ENCODE assay signal across 24 cellular contexts in the genomic region with DNA sequence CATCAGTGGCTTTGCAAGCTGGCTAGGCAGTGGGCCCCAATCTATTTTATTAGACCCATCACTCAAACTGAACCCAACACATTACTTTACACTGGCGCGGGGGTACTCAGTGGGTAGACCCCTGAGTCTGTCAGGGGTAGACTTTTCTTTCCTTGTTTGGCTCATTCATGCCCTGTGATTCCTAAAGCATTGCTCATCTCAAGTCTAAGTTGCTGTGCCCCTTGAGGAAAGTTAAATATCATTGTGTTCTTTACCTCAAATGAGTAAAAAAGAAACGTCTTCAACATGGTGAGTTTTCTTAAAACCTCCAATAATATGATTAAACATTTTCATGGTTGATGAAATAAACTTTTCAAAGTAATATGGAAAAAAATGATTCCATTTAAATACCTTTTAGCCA.
DNase-seq lines count a peak whose midpoint lies in the region; ATAC-seq, FAIRE-seq and TF ChIP-seq lines count a peak whose summit lies in the region.
"Had no signal": no experiment of that assay in that cellular context is flagged by ENCODE, and none has a peak within 500 bp of the region (broad histone marks: within the 10 kb centered on the region; RNA-seq: fewer than 3 reads in every experiment).

No MANE protein-coding gene starts in this region.

- H3K27ac ChIP-seq in keratinocyte (ENCODE audit: control insufficient read depth, insufficient read depth, low read length) = no peak overlapping the region
- no peak overlapping the region for H3K27ac ChIP-seq in effector memory CD4-positive, alpha-beta T cell (ENCODE audit: insufficient read depth, low read length, poor library complexity, severe bottlenecking)
- H3K27ac ChIP-seq: hepatocyte, SJCRH30, VCaP had no signal

- CTCF ChIA-PET in activated B cell treated with CpG ODN at 0.5 μM for 24 hours (lab: Charles Lee) = no interaction called here

- no peaks in the 10 kb centered on the region for H3K36me3 Mint-ChIP-seq in activated naive CD8-positive, alpha-beta T cell treated with anti-CD3 and anti-CD28 coated beads, Interleukin-2, amount 50 U/mL, for 24 hours (ENCODE audit: low read depth)
- no peaks in the 10 kb centered on the region for H3K36me3 Mint-ChIP-seq in activated naive CD8-positive, alpha-beta T cell treated with anti-CD3 and anti-CD28 coated beads for 36 hours
- no peaks in the 10 kb centered on the region for H3K36me3 Mint-ChIP-seq in activated B cell treated with CpG ODN at 0.5 μM for 24 hours (ENCODE audit: low read depth)
- H3K36me3 Mint-ChIP-seq in T-helper 2 cell treated with Interferon-gamma antibody and Interleukin-4, amounts not matched to agents 5 μg/mL and 100 μg/mL, for 36 hours (ENCODE audit: low read depth) = no peaks in the 10 kb centered on the region
- H3K36me3 Mint-ChIP-seq: immature natural killer cell had no signal

- no peaks in the 10 kb centered on the region for H3K9me3 Mint-ChIP-seq in activated naive CD8-positive, alpha-beta T cell treated with anti-CD3 and anti-CD28 coated beads, Interleukin-2, amount 50 U/mL, for 24 hours
- H3K9me3 Mint-ChIP-seq in activated naive CD8-positive, alpha-beta T cell treated with anti-CD3 and anti-CD28 coated beads for 36 hours = no peaks in the 10 kb centered on the region
- no peaks in the 10 kb centered on the region for H3K9me3 Mint-ChIP-seq in activated B cell treated with CpG ODN at 0.5 μM for 24 hours
- H3K9me3 Mint-ChIP-seq in T-helper 2 cell treated with Interferon-gamma antibody and Interleukin-4, amounts not matched to agents 5 μg/mL and 100 μg/mL, for 36 hours = no peaks in the 10 kb centered on the region
- H3K9me3 Mint-ChIP-seq: dendritic cell treated with granulocyte-macrophage colony-stimulating factor and Interleukin-4, amounts not matched to agents 40 ng/mL and 50 ng/mL, for 4 days; immature natural killer cell; stimulated activated naive CD8-positive, alpha-beta T cell treated with anti-CD3 and anti-CD28 coated beads, Interleukin-15, amount 100 ng/mL, for 72 hours had no signal

- H3K9me1 ChIP-seq in keratinocyte (ENCODE audit: control insufficient read depth, extremely low read depth, insufficient read depth, low read length) = no peaks in the 10 kb centered on the region

- TF ChIP-seq CTCF in activated B cell treated with CpG ODN at 0.5 μM for 24 hours (IDR thresholded peaks at IDR 0.05) (no peak), keratinocyte (optimal IDR thresholded peaks at IDR 0.05 in 1 of 3, IDR thresholded peaks at IDR 0.05 in 1 of 3, conservative IDR thresholded peaks at IDR 0.05 in 1 of 3; ENCODE audit: extremely low read depth in 1 of 3, insufficient read depth in 2 of 3, low read length in 3 of 3) (no peak)

- H3K27me3 ChIP-seq in keratinocyte (ENCODE audit: control insufficient read depth, extremely low read depth, insufficient read depth, low read length) = peaks cover 4% of the 10 kb centered on the region
- H3K27me3 ChIP-seq in effector memory CD4-positive, alpha-beta T cell (replicated peaks; ENCODE audit: control insufficient read depth, insufficient read depth, low read length, poor library complexity, severe bottlenecking) = no peaks in the 10 kb centered on the region
- H3K27me3 ChIP-seq: adrenal gland, hepatocyte, SJCRH30, tibial nerve had no signal

- intact Hi-C loops in activated B cell treated with CpG ODN at 0.5 μM for 24 hours (cut with micrococcal nuclease) = loop anchor here (5.0 kb wide), 1 partner anchor 36 kb away; no protein-coding TSS in a partner anchor

- peak; percentile 20 for ATAC-seq in activated naive CD8-positive, alpha-beta T cell treated with anti-CD3 and anti-CD28 coated beads, Interleukin-2, amount 50 U/mL, for 24 hours
- ATAC-seq in activated B cell treated with CpG ODN at 0.5 μM for 24 hours (ENCODE audit: low read depth) = no peak
- no peak for ATAC-seq in esophagus mucosa
- ATAC-seq: T-helper 17 cell had no signal

- H3K4me1 Mint-ChIP-seq in activated naive CD8-positive, alpha-beta T cell treated with anti-CD3 and anti-CD28 coated beads, Interleukin-2, amount 50 U/mL, for 24 hours = peaks cover 21% of the 10 kb centered on the region
- H3K4me1 Mint-ChIP-seq in activated naive CD8-positive, alpha-beta T cell treated with anti-CD3 and anti-CD28 coated beads for 36 hours = peaks cover 19% of the 10 kb centered on the region
- peaks cover 80% of the 10 kb centered on the region for H3K4me1 Mint-ChIP-seq in activated B cell treated with CpG ODN at 0.5 μM for 24 hours
- H3K4me1 Mint-ChIP-seq in T-helper 2 cell treated with Interferon-gamma antibody and Interleukin-4, amounts not matched to agents 5 μg/mL and 100 μg/mL, for 36 hours (ENCODE audit: low read depth) = peaks cover 22% of the 10 kb centered on the region
- H3K4me1 Mint-ChIP-seq: immature natural killer cell had no signal

- H3K4me3 ChIP-seq in keratinocyte (ENCODE audit: control insufficient read depth in 2 of 3, extremely low read depth in 1 of 3, insufficient read depth in 2 of 3, low read depth in 1 of 3, low read length in 3 of 3) = no peak overlapping the region
- H3K4me3 ChIP-seq in effector memory CD4-positive, alpha-beta T cell (ENCODE audit: insufficient read depth, low read depth, low read length, poor library complexity, severe bottlenecking) = no peak overlapping the region
- H3K4me3 ChIP-seq: adrenal gland, hepatocyte, SJCRH30, tibial nerve had no signal

- no peaks in the 10 kb centered on the region for H3K36me3 ChIP-seq in keratinocyte (ENCODE audit: control insufficient read depth in 2 of 2, extremely low read depth in 1 of 2, insufficient read depth in 2 of 2, low read length in 2 of 2)
- H3K36me3 ChIP-seq in effector memory CD4-positive, alpha-beta T cell (ENCODE audit: control insufficient read depth, insufficient read depth, low read length) = no peaks in the 10 kb centered on the region
- H3K36me3 ChIP-seq: adrenal gland, SJCRH30, tibial nerve had no signal

- H3K4me3 Mint-ChIP-seq in activated naive CD8-positive, alpha-beta T cell treated with anti-CD3 and anti-CD28 coated beads, Interleukin-2, amount 50 U/mL, for 24 hours = no peak overlapping the region
- H3K4me3 Mint-ChIP-seq in activated naive CD8-positive, alpha-beta T cell treated with anti-CD3 and anti-CD28 coated beads for 36 hours = no peak overlapping the region
- peak overlapping the region; percentile 25 for H3K4me3 Mint-ChIP-seq in activated B cell treated with CpG ODN at 0.5 μM for 24 hours
- H3K4me3 Mint-ChIP-seq in T-helper 2 cell treated with Interferon-gamma antibody and Interleukin-4, amounts not matched to agents 5 μg/mL and 100 μg/mL, for 36 hours = no peak overlapping the region
- H3K4me3 Mint-ChIP-seq: dendritic cell treated with granulocyte-macrophage colony-stimulating factor and Interleukin-4, amounts not matched to agents 40 ng/mL and 50 ng/mL, for 4 days; immature natural killer cell; stimulated activated naive CD8-positive, alpha-beta T cell treated with anti-CD3 and anti-CD28 coated beads, Interleukin-15, amount 100 ng/mL, for 72 hours; T-helper 17 cell had no signal

- no peak overlapping the region for H3K9ac ChIP-seq in keratinocyte (ENCODE audit: control insufficient read depth, extremely low read depth, insufficient read depth, low read length)

- no peak overlapping the region for H3K27ac Mint-ChIP-seq in activated naive CD8-positive, alpha-beta T cell treated with anti-CD3 and anti-CD28 coated beads, Interleukin-2, amount 50 U/mL, for 24 hours
- no peak overlapping the region for H3K27ac Mint-ChIP-seq in activated naive CD8-positive, alpha-beta T cell treated with anti-CD3 and anti-CD28 coated beads for 36 hours
- H3K27ac Mint-ChIP-seq in activated B cell treated with CpG ODN at 0.5 μM for 24 hours = peak overlapping the region; percentile 46
- H3K27ac Mint-ChIP-seq in T-helper 2 cell treated with Interferon-gamma antibody and Interleukin-4, amounts not matched to agents 5 μg/mL and 100 μg/mL, for 36 hours = no peak overlapping the region
- H3K27ac Mint-ChIP-seq: immature natural killer cell; stimulated activated naive CD8-positive, alpha-beta T cell treated with anti-CD3 and anti-CD28 coated beads, Interleukin-15, amount 100 ng/mL, for 72 hours; T-helper 17 cell had no signal

- FAIRE-seq in keratinocyte (lab: Jason Lieb, UNC) = no peak
- FAIRE-seq: A204.1 had no signal

- H3K9me3 ChIP-seq in keratinocyte (ENCODE audit: control insufficient read depth, low read depth, low read length) = no peaks in the 10 kb centered on the region
- no peaks in the 10 kb centered on the region for H3K9me3 ChIP-seq in effector memory CD4-positive, alpha-beta T cell (ENCODE audit: control insufficient read depth, low read length)
- H3K9me3 ChIP-seq: adrenal gland, SJCRH30, tibial nerve had no signal

- H3K4me2 ChIP-seq in keratinocyte (ENCODE audit: control insufficient read depth, extremely low read depth, insufficient read depth, low read depth, low read length) = peak overlapping the region; percentile 46
- H3K4me2 ChIP-seq: hepatocyte had no signal

- H3K27me3 Mint-ChIP-seq in activated naive CD8-positive, alpha-beta T cell treated with anti-CD3 and anti-CD28 coated beads, Interleukin-2, amount 50 U/mL, for 24 hours = no peaks in the 10 kb centered on the region
- no peaks in the 10 kb centered on the region for H3K27me3 Mint-ChIP-seq in activated naive CD8-positive, alpha-beta T cell treated with anti-CD3 and anti-CD28 coated beads for 36 hours
- H3K27me3 Mint-ChIP-seq in activated B cell treated with CpG ODN at 0.5 μM for 24 hours = no peaks in the 10 kb centered on the region
- no peaks in the 10 kb centered on the region for H3K27me3 Mint-ChIP-seq in T-helper 2 cell treated with Interferon-gamma antibody and Interleukin-4, amounts not matched to agents 5 μg/mL and 100 μg/mL, for 36 hours (ENCODE audit: low read depth)
- H3K27me3 Mint-ChIP-seq: dendritic cell treated with granulocyte-macrophage colony-stimulating factor and Interleukin-4, amounts not matched to agents 40 ng/mL and 50 ng/mL, for 4 days; stimulated activated naive CD8-positive, alpha-beta T cell treated with anti-CD3 and anti-CD28 coated beads, Interleukin-15, amount 100 ng/mL, for 72 hours; T-helper 17 cell had no signal

- POLR2A ChIA-PET in activated B cell treated with CpG ODN at 0.5 μM for 24 hours (lab: Charles Lee) = interaction anchor here (0.5 to 2.5 kb wide), 4 partner anchors 12 to 463 kb away, joined by 3 to 7 read pairs (median 4); no protein-coding TSS in a partner anchor

- dilution Hi-C loops in keratinocyte (cut with MboI; ENCODE audit: extremely low pct_ligation_motif_present, low sequenced_read_pairs) = no loop called here

- DNase-seq in activated naive CD8-positive, alpha-beta T cell treated with anti-CD3 and anti-CD28 coated beads, Interleukin-2, amount 50 U/mL, for 24 hours = no peak
- DNase-seq in activated naive CD8-positive, alpha-beta T cell treated with anti-CD3 and anti-CD28 coated beads for 36 hours = no peak
- no peak for DNase-seq in activated B cell treated with CpG ODN at 0.5 μM for 24 hours
- no peak for DNase-seq in keratinocyte (ENCODE audit: low read depth, low spot score)
- DNase-seq in effector memory CD4-positive, alpha-beta T cell = no peak
- no peak for DNase-seq in T-helper 2 cell treated with Interferon-gamma antibody and Interleukin-4, amounts not matched to agents 5 μg/mL and 100 μg/mL, for 36 hours (ENCODE audit: low spot score)
- DNase-seq in stimulated activated CD4-positive, alpha-beta T cell treated with anti-CD3 and anti-CD28 coated beads, Interleukin-1b, Interleukin-23, amount 100 ng/mL, for 48 hours = no peak
- DNase-seq: activated CD4-positive, alpha-beta T cell treated with anti-CD3 and anti-CD28 coated beads, Interleukin-2, amount 50 U/mL, for 4 hours; activated effector memory CD4-positive, alpha-beta T cell treated with anti-CD3 and anti-CD28 coated beads, Interleukin-2, amount 50 U/mL, for 16 hours; foreskin melanocyte; immature natural killer cell; NCI-H2081; NCI-H446; SJCRH30; stimulated activated CD4-positive, alpha-beta T cell treated with anti-CD3 and anti-CD28 coated beads, Interleukin-4, amount 100 ng/mL, for 24 hours; stimulated activated naive CD8-positive, alpha-beta T cell treated with anti-CD3 and anti-CD28 coated beads, Interleukin-15, amount 100 ng/mL, for 72 hours; T-helper 17 cell had no signal

- no peaks in the 10 kb centered on the region for H4K20me1 ChIP-seq in keratinocyte (ENCODE audit: control insufficient read depth, extremely low read depth, insufficient read depth, low read length)

- no peaks in the 10 kb centered on the region for H3K79me2 ChIP-seq in keratinocyte (ENCODE audit: control insufficient read depth, insufficient read depth, low read length)
- H3K79me2 ChIP-seq: hepatocyte had no signal

- H2AFZ ChIP-seq in keratinocyte (ENCODE audit: control insufficient read depth, low read length) = no peak overlapping the region
- H2AFZ ChIP-seq: hepatocyte had no signal

- peaks cover 39% of the 10 kb centered on the region for H3K4me1 ChIP-seq in keratinocyte (ENCODE audit: control insufficient read depth, extremely low read depth, insufficient read depth, low read length)
- H3K4me1 ChIP-seq in effector memory CD4-positive, alpha-beta T cell (ENCODE audit: control insufficient read depth, insufficient read depth, low read length, poor library complexity, severe bottlenecking) = peaks cover 4% of the 10 kb centered on the region
